22 cellular contexts compared by ENCODE assay signal in the genomic region with DNA sequence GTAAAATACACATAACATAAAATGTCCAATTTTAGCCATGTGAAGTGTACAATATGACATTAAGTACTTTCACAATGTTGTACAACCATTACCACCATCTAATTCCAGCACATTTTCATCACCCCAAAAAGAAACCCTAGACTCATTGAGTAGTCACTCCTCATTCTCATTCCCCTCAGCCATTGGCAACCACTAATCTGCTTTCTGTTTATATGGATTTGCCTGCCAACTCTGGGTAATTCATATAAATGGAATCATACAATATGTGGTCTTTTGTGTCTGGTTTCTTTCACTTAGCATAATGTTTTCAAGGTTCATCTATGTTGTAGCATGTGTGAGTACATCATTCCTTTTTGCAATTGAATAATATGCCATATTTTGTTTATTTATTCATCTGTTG.
"Had no signal": no experiment of that assay in that cellular context is flagged by ENCODE, and none has a peak within 500 bp of the region (broad histone marks: within the 10 kb centered on the region; RNA-seq: fewer than 3 reads in every experiment).

No MANE protein-coding gene starts in this region.

- H3K4me3 ChIP-seq: coronary artery, heart left ventricle, mucosa of descending colon, tibial artery had no signal

- H3K4me1 ChIP-seq: heart left ventricle, parathyroid adenoma, tibial artery had no signal

- H3K36me3 ChIP-seq: heart left ventricle, tibial artery had no signal

- H3K9me3 ChIP-seq: heart left ventricle, mucosa of descending colon, tibial artery had no signal

- H3K27me3 ChIP-seq: tibial artery had no signal

- H3K27ac ChIP-seq: coronary artery, heart left ventricle, parathyroid adenoma, tibial artery had no signal

- H3K79me2 ChIP-seq: parathyroid adenoma had no signal

- H2AFZ ChIP-seq: parathyroid adenoma had no signal

- H3K9ac ChIP-seq: parathyroid adenoma had no signal

- DNase-seq: activated CD4-positive, alpha-beta T cell treated with anti-CD3 and anti-CD28 coated beads for 1 hour; activated CD4-positive, alpha-beta T cell treated with anti-CD3 and anti-CD28 coated beads, Interleukin-2, amount 50 U/mL, for 1 hour; activated CD8-positive, alpha-beta T cell treated with anti-CD3 and anti-CD28 coated beads, Interleukin-2, amount 10 ng/mL, durations not matched to agents 7 days and 5 days; activated naive CD4-positive, alpha-beta T cell; activated T-cell treated with anti-CD3 and anti-CD28 coated beads, Interleukin-2, amount 50 U/mL, for 1 hour; amniotic stem cell; cerebellar nuclear complex; endodermal cell; heart left ventricle; islet precursor cell; left cardiac atrium; mucosa of descending colon; nephron progenitor cell; nucleus accumbens; right cardiac atrium; stimulated activated CD4-positive, alpha-beta T cell treated with anti-CD3 and anti-CD28 coated beads, Interleukin-12 subunit alpha, Interleukin-12 subunit beta, amount 100 ng/mL, for 4 hours; stimulated activated CD4-positive, alpha-beta T cell treated with anti-CD3 and anti-CD28 coated beads, Interleukin-4, amount 100 ng/mL, for 4 hours; substantia nigra; T-cell; tibial artery had no signal
